Comparison of ENCODE assay signal across 8 cellular contexts in the genomic region with DNA sequence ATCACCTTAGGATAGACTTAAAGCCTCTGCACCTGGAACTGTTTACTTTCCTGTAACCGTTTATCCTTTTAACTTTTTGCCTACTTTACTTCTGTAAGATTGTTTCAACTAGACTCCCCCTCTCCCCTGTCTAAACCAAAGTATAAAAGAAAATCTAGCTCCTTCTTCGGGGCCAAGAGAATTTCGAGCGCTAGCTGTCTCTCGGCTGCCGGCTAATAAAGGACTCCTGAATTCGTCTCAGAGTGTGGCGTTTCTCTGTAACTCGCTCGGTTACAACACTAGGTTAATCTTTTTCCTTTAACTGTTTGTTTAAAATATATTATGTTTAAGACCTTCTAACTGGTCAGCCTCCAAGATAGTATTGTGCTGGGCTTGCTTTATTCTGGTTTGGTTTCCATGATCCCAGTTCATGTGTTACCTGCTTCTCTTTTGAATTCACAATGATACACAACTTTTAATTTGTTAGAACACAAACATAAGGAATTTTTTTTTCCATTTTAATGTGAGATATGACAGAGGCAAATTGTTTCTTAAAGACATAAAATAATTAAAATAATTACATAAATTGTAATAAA. TPM values are rescaled to one million over a fixed set of nuclear protein-coding genes. Genes with fewer than 3 reads are reported as not detected.
DNase-seq lines count a peak whose midpoint lies in the region; ATAC-seq and TF ChIP-seq lines count a peak whose summit lies in the region.

No MANE protein-coding gene starts in this region.

- no peak for TF ChIP-seq EP300 in upper lobe of left lung (IDR thresholded peaks at IDR 0.05)

- no peaks in the 10 kb centered on the region for H3K36me3 Mint-ChIP-seq in activated naive CD4-positive, alpha-beta T cell treated with anti-CD3 and anti-CD28 coated beads, Interleukin-2, amount 50 U/mL, for 24 hours
- H3K36me3 Mint-ChIP-seq in memory B cell = no peaks in the 10 kb centered on the region

- H3K36me3 ChIP-seq in body of pancreas (replicated peaks in 1 of 2; ENCODE audit: insufficient read depth in 1 of 2, low read depth in 2 of 2) (no peaks in the 10 kb centered on the region), upper lobe of left lung (no peaks in the 10 kb centered on the region)

- DNase-seq in activated naive CD4-positive, alpha-beta T cell (lab: John Stamatoyannopoulos, UW) = no peak
- DNase-seq in body of pancreas = peak in 1 of 4 donors; percentile 26
- DNase-seq in memory B cell (ENCODE audit: low spot score in 2 of 2) = no peak
- DNase-seq in upper lobe of left lung = no peak
- no peak for DNase-seq in NK-92 treated with Interleukin-12 subunit alpha and Interleukin-12 subunit beta, amount 100 ng/mL, for 24 hours (lab: John Stamatoyannopoulos, UW)

- peaks cover 23% of the 10 kb centered on the region for H3K4me1 Mint-ChIP-seq in activated naive CD4-positive, alpha-beta T cell treated with anti-CD3 and anti-CD28 coated beads, Interleukin-2, amount 50 U/mL, for 24 hours
- H3K4me1 Mint-ChIP-seq in memory B cell = peaks cover 15% of the 10 kb centered on the region

- no peaks in the 10 kb centered on the region for H3K9me3 ChIP-seq in body of pancreas
- no peaks in the 10 kb centered on the region for H3K9me3 ChIP-seq in upper lobe of left lung

- H3K27me3 Mint-ChIP-seq in activated naive CD4-positive, alpha-beta T cell treated with anti-CD3 and anti-CD28 coated beads, Interleukin-2, amount 50 U/mL, for 24 hours = no peaks in the 10 kb centered on the region
- no peaks in the 10 kb centered on the region for H3K27me3 Mint-ChIP-seq in memory B cell

- no peaks in the 10 kb centered on the region for H3K9me3 Mint-ChIP-seq in activated naive CD4-positive, alpha-beta T cell treated with anti-CD3 and anti-CD28 coated beads, Interleukin-2, amount 50 U/mL, for 24 hours
- no peaks in the 10 kb centered on the region for H3K9me3 Mint-ChIP-seq in memory B cell

- peak overlapping the region; percentile 92 to 96 (median 94) for H3K27ac ChIP-seq in body of pancreas
- H3K27ac ChIP-seq in upper lobe of left lung = peak overlapping the region; percentile 90 to 93 (median 92)

- no peak for ATAC-seq in body of pancreas
- ATAC-seq in memory B cell (ENCODE audit: low read depth) = no peak
- ATAC-seq in upper lobe of left lung (ENCODE audit: low FRiP score in 2 of 2) = no peak
- ATAC-seq in GM19467 (IDR thresholded peaks at IDR 0.05; ENCODE audit: unreplicated experiment) = no peak
- no peak for ATAC-seq in HG03175 (IDR thresholded peaks at IDR 0.05; ENCODE audit: unreplicated experiment)

- peak overlapping the region in 1 of 2 donors; percentile 51 for H3K4me3 ChIP-seq in body of pancreas
- H3K4me3 ChIP-seq in upper lobe of left lung = peak overlapping the region in 3 of 4 donors; percentile 67 to 94 (median 82)

- H3K4me1 ChIP-seq in body of pancreas (peaks cover 17% of the 10 kb centered on the region), upper lobe of left lung (peaks cover 11 to 16% (median 12%) of the 10 kb centered on the region in 4 donors)

- H3K4me3 Mint-ChIP-seq in activated naive CD4-positive, alpha-beta T cell treated with anti-CD3 and anti-CD28 coated beads, Interleukin-2, amount 50 U/mL, for 24 hours = peak overlapping the region; percentile 88
- peak overlapping the region; percentile 85 for H3K4me3 Mint-ChIP-seq in memory B cell

- intact Hi-C loops in body of pancreas (cut with DNase I) = no loop called here

- H3K27me3 ChIP-seq in body of pancreas (no peaks in the 10 kb centered on the region), upper lobe of left lung (no peaks in the 10 kb centered on the region)

- peak overlapping the region; percentile 97 for H3K27ac Mint-ChIP-seq in activated naive CD4-positive, alpha-beta T cell treated with anti-CD3 and anti-CD28 coated beads, Interleukin-2, amount 50 U/mL, for 24 hours
- H3K27ac Mint-ChIP-seq in memory B cell = peak overlapping the region; percentile 99

- no peak for TF ChIP-seq CTCF in body of pancreas (IDR thresholded peaks at IDR 0.05)
- no peak for TF ChIP-seq CTCF in upper lobe of left lung (IDR thresholded peaks at IDR 0.05)

- WGBS in body of pancreas, 2 donors = 2 to 8% methylated on average over 10 of the region's 10 CpGs
- WGBS in upper lobe of left lung, 2 donors = 3 to 13% methylated on average over 10 of the region's 10 CpGs

- peak in 1 of 3 donors; percentile 11 for TF ChIP-seq POLR2A in body of pancreas (IDR thresholded peaks at IDR 0.05)
- TF ChIP-seq POLR2A in upper lobe of left lung (IDR thresholded peaks at IDR 0.05) = no peak

RNA-seq across cellular contexts. Expression of a gene that starts 8.7 kb away (rescaled TPM):
- total RNA-seq in body of pancreas = 10 to 100 TPM in 1 of 2 donors, 1 to 10 TPM in 1; 7.3 to 17.1 TPM
- 10 to 100 TPM; 10.6 to 34.3 (median 18.6) TPM for total RNA-seq in upper lobe of left lung

RNA-seq across cellular contexts. Expression of a gene that starts 19.7 kb away (rescaled TPM):
- total RNA-seq in body of pancreas (100 to 1,000 TPM; 113 to 147 TPM), upper lobe of left lung (100 to 1,000 TPM; 133 to 181 (median 150) TPM)
